In genomic region chr5:140677947-140678346, GRCh38 we compare ENCODE assay signal across 17 cellular contexts. TPM values are rescaled to one million over a fixed set of nuclear protein-coding genes. Genes with fewer than 3 reads are reported as not detected.
DNase-seq lines count a peak whose midpoint lies in the region; ATAC-seq lines count a peak whose summit lies in the region.
"Had no signal": no experiment of that assay in that cellular context is flagged by ENCODE, and none has a peak within 500 bp of the region (broad histone marks: within the 10 kb centered on the region; RNA-seq: fewer than 3 reads in every experiment).

No MANE protein-coding gene starts in this region.

- H3K27ac Mint-ChIP-seq in activated T-helper 1 cell treated with anti-CD3 and anti-CD28 coated beads, Interleukin-12 subunit alpha, Interleukin-12 subunit beta, Interleukin-2, Interleukin-4 antibody, amounts not matched to agents 30 ng/mL and 10 ng/mL and 1 ng/mL, durations not matched to agents 14 hours and 24 hours and 36 hours = peak overlapping the region; percentile 71
- H3K27ac Mint-ChIP-seq: activated B cell treated with CpG ODN at 0.5 μM for 24 hours had no signal

- no peaks in the 10 kb centered on the region for H3K27me3 ChIP-seq in mesendoderm (ENCODE audit: insufficient read depth, low read length, poor library complexity)
- H3K27me3 ChIP-seq: BLaER1 had no signal

- WGBS in mesendoderm (ENCODE audit: extremely low coverage, insufficient coverage, low lambda C conversion rate) = no CpG with 5 or more reads among the region's 3 CpGs

- H2BK120ac ChIP-seq in mesendoderm (ENCODE audit: low read depth, low read length) = no peak overlapping the region

- H2BK5ac ChIP-seq in mesendoderm (ENCODE audit: low read length) = no peak overlapping the region

- H3K27ac ChIP-seq in mesendoderm (ENCODE audit: low read depth, low read length) = no peak overlapping the region
- H3K27ac ChIP-seq: BLaER1 had no signal

- no peak overlapping the region for H3K9ac ChIP-seq in mesendoderm (ENCODE audit: low read length)
- H3K9ac ChIP-seq: BLaER1 had no signal

- H3K4me1 ChIP-seq in mesendoderm (ENCODE audit: control insufficient read depth, low read depth, low read length) = no peaks in the 10 kb centered on the region
- H3K4me1 ChIP-seq: BLaER1 had no signal

- H2AK5ac ChIP-seq in mesendoderm (ENCODE audit: low read length) = no peak overlapping the region

- no peak for DNase-seq in activated T-helper 1 cell treated with anti-CD3 and anti-CD28 coated beads, Interleukin-12 subunit alpha, Interleukin-12 subunit beta, Interleukin-2, Interleukin-4 antibody, amounts not matched to agents 30 ng/mL and 10 ng/mL and 1 ng/mL, durations not matched to agents 14 hours and 24 hours and 36 hours (ENCODE audit: low spot score)
- DNase-seq in mesendoderm = no peak
- DNase-seq in SW480 (ENCODE audit: low spot score) = no peak
- DNase-seq: activated B cell treated with CpG ODN at 0.5 μM for 24 hours; anterior cingulate cortex; foreskin melanocyte; H7; naive B cell; NCI-H2107; NCI-H82; stimulated activated CD4-positive, alpha-beta T cell treated with anti-CD3 and anti-CD28 coated beads, Interleukin-15, amount 100 ng/mL, for 24 hours had no signal

- no peak overlapping the region for H3K23ac ChIP-seq in mesendoderm (ENCODE audit: low read length)

- no peaks in the 10 kb centered on the region for H3K27me3 Mint-ChIP-seq in activated T-helper 1 cell treated with anti-CD3 and anti-CD28 coated beads, Interleukin-12 subunit alpha, Interleukin-12 subunit beta, Interleukin-2, Interleukin-4 antibody, amounts not matched to agents 30 ng/mL and 10 ng/mL and 1 ng/mL, durations not matched to agents 14 hours and 24 hours and 36 hours (ENCODE audit: insufficient read depth)
- H3K27me3 Mint-ChIP-seq: activated B cell treated with CpG ODN at 0.5 μM for 24 hours, IgD-negative memory B cell, naive B cell had no signal

- no peak overlapping the region for H2BK15ac ChIP-seq in mesendoderm (replicated peaks; ENCODE audit: low read depth)

- H3K36me3 ChIP-seq in mesendoderm (ENCODE audit: control insufficient read depth, insufficient read depth, low read length) = peaks cover 23% of the 10 kb centered on the region

- peaks cover 12% of the 10 kb centered on the region for H3K4me1 Mint-ChIP-seq in activated T-helper 1 cell treated with anti-CD3 and anti-CD28 coated beads, Interleukin-12 subunit alpha, Interleukin-12 subunit beta, Interleukin-2, Interleukin-4 antibody, amounts not matched to agents 30 ng/mL and 10 ng/mL and 1 ng/mL, durations not matched to agents 14 hours and 24 hours and 36 hours (ENCODE audit: low read depth)
- H3K4me1 Mint-ChIP-seq: activated B cell treated with CpG ODN at 0.5 μM for 24 hours had no signal

- no peak overlapping the region for H3K4ac ChIP-seq in mesendoderm (ENCODE audit: low read depth, low read length)

- peaks cover 41% of the 10 kb centered on the region for H3K36me3 Mint-ChIP-seq in activated T-helper 1 cell treated with anti-CD3 and anti-CD28 coated beads, Interleukin-12 subunit alpha, Interleukin-12 subunit beta, Interleukin-2, Interleukin-4 antibody, amounts not matched to agents 30 ng/mL and 10 ng/mL and 1 ng/mL, durations not matched to agents 14 hours and 24 hours and 36 hours (ENCODE audit: low read depth)

- ATAC-seq in GM18907 (IDR thresholded peaks at IDR 0.05; ENCODE audit: unreplicated experiment) (peak; percentile 67), GM19467 (IDR thresholded peaks at IDR 0.05; ENCODE audit: unreplicated experiment) (peak; percentile 67), HG02973 (IDR thresholded peaks at IDR 0.05; ENCODE audit: unreplicated experiment) (peak; percentile 50), GM21825 (IDR thresholded peaks at IDR 0.05; ENCODE audit: unreplicated experiment) (no peak)

- H3K56ac ChIP-seq in mesendoderm (ENCODE audit: low read length) = no peak overlapping the region

- intact Hi-C loops in activated T-helper 1 cell treated with anti-CD3 and anti-CD28 coated beads, Interleukin-12 subunit alpha, Interleukin-12 subunit beta, Interleukin-2, Interleukin-4 antibody, amounts not matched to agents 30 ng/mL and 10 ng/mL and 1 ng/mL, durations not matched to agents 14 hours and 24 hours and 36 hours (cut with micrococcal nuclease) = no loop called here

- H3K9me3 Mint-ChIP-seq in activated T-helper 1 cell treated with anti-CD3 and anti-CD28 coated beads, Interleukin-12 subunit alpha, Interleukin-12 subunit beta, Interleukin-2, Interleukin-4 antibody, amounts not matched to agents 30 ng/mL and 10 ng/mL and 1 ng/mL, durations not matched to agents 14 hours and 24 hours and 36 hours = no peaks in the 10 kb centered on the region
- H3K9me3 Mint-ChIP-seq: activated B cell treated with CpG ODN at 0.5 μM for 24 hours, IgD-negative memory B cell, naive B cell had no signal

- no peak overlapping the region for H4K8ac ChIP-seq in mesendoderm (ENCODE audit: low read depth, low read length)

- H3K79me2 ChIP-seq in mesendoderm (ENCODE audit: control insufficient read depth, insufficient read depth, low read length) = no peaks in the 10 kb centered on the region

- no peak overlapping the region for H4K5ac ChIP-seq in mesendoderm (ENCODE audit: low read length)

- H3K4me2 ChIP-seq in mesendoderm (ENCODE audit: low read length) = no peak overlapping the region
- H3K4me2 ChIP-seq: BLaER1 had no signal

- no peaks in the 10 kb centered on the region for H3K79me1 ChIP-seq in mesendoderm (ENCODE audit: low read length)

- no peak overlapping the region for H3K4me3 ChIP-seq in mesendoderm (ENCODE audit: low read length)
- H3K4me3 ChIP-seq: BLaER1 had no signal

- H3K18ac ChIP-seq in mesendoderm (ENCODE audit: low read length) = no peak overlapping the region

- H3K4me3 Mint-ChIP-seq in activated T-helper 1 cell treated with anti-CD3 and anti-CD28 coated beads, Interleukin-12 subunit alpha, Interleukin-12 subunit beta, Interleukin-2, Interleukin-4 antibody, amounts not matched to agents 30 ng/mL and 10 ng/mL and 1 ng/mL, durations not matched to agents 14 hours and 24 hours and 36 hours = no peak overlapping the region
- H3K4me3 Mint-ChIP-seq: activated B cell treated with CpG ODN at 0.5 μM for 24 hours, IgD-negative memory B cell, naive B cell had no signal

RNA-seq across cellular contexts. Expression of gene DND1, which starts 4.6 kb away (rescaled TPM):
- 3.3 and 4.1 TPM in 2 replicates for total RNA-seq in activated T-helper 1 cell treated with anti-CD3 and anti-CD28 coated beads, Interleukin-12 subunit alpha, Interleukin-12 subunit beta, Interleukin-2, Interleukin-4 antibody, amounts not matched to agents 30 ng/mL and 10 ng/mL and 1 ng/mL, durations not matched to agents 14 hours and 24 hours and 36 hours
- polyA plus RNA-seq in mesendoderm (2013, experiment 1 of 2) = 1.3 TPM
- 1.1 TPM for polyA plus RNA-seq in mesendoderm (2013, experiment 2 of 2)
- polyA plus RNA-seq: IgD-negative memory B cell had no signal

RNA-seq across cellular contexts. Expression of gene HARS1, which starts 13.2 kb away (rescaled TPM):
- total RNA-seq in activated T-helper 1 cell treated with anti-CD3 and anti-CD28 coated beads, Interleukin-12 subunit alpha, Interleukin-12 subunit beta, Interleukin-2, Interleukin-4 antibody, amounts not matched to agents 30 ng/mL and 10 ng/mL and 1 ng/mL, durations not matched to agents 14 hours and 24 hours and 36 hours = 112 and 114 TPM in 2 replicates
- polyA plus RNA-seq in mesendoderm (2013, experiment 1 of 2) = 55.5 TPM
- 56.0 TPM for polyA plus RNA-seq in mesendoderm (2013, experiment 2 of 2)

RNA-seq across cellular contexts. Expression of gene WDR55, which starts 13.2 kb away (rescaled TPM):
- total RNA-seq in activated T-helper 1 cell treated with anti-CD3 and anti-CD28 coated beads, Interleukin-12 subunit alpha, Interleukin-12 subunit beta, Interleukin-2, Interleukin-4 antibody, amounts not matched to agents 30 ng/mL and 10 ng/mL and 1 ng/mL, durations not matched to agents 14 hours and 24 hours and 36 hours = 42.7 and 43.2 TPM in 2 replicates
- polyA plus RNA-seq in mesendoderm (2013, experiment 1 of 2) = 15.7 TPM
- polyA plus RNA-seq in mesendoderm (2013, experiment 2 of 2) = 15.2 TPM

RNA-seq across cellular contexts. Expression of gene HARS2, which starts 13.3 kb away (rescaled TPM):
- 31.2 and 32.7 TPM in 2 replicates for total RNA-seq in activated T-helper 1 cell treated with anti-CD3 and anti-CD28 coated beads, Interleukin-12 subunit alpha, Interleukin-12 subunit beta, Interleukin-2, Interleukin-4 antibody, amounts not matched to agents 30 ng/mL and 10 ng/mL and 1 ng/mL, durations not matched to agents 14 hours and 24 hours and 36 hours
- polyA plus RNA-seq in mesendoderm (2013, experiment 1 of 2) = 12.0 TPM
- polyA plus RNA-seq in mesendoderm (2013, experiment 2 of 2) = 12.3 TPM

RNA-seq across cellular contexts. Expression of gene ZMAT2, which starts 22.3 kb away (rescaled TPM):
- total RNA-seq in activated T-helper 1 cell treated with anti-CD3 and anti-CD28 coated beads, Interleukin-12 subunit alpha, Interleukin-12 subunit beta, Interleukin-2, Interleukin-4 antibody, amounts not matched to agents 30 ng/mL and 10 ng/mL and 1 ng/mL, durations not matched to agents 14 hours and 24 hours and 36 hours = 68.0 and 71.2 TPM in 2 replicates
- polyA plus RNA-seq in mesendoderm (2013, experiment 1 of 2) = 76.8 TPM
- polyA plus RNA-seq in mesendoderm (2013, experiment 2 of 2) = 76.2 TPM
